1 cellular context compared by ENCODE assay signal in the genomic region with DNA sequence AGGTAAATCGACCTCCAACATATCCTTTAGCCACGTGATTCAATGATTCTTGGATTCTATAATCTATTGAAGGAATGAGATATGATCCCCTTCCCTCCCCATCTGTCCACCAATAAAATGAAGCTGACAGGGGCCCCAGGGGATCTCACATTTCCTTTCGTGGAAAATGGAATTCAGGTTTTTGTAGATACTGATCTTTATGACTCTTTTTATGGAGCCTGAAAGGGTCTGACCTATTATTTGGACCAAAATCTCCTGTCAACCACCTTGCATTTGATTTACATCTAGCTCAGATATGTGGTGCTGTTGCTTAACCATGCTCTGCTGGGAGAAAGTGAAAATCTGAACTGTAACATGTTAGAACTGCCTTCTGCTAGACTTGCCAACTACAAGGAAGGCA.
TF ChIP-seq lines count a peak whose summit lies in the region.

No MANE protein-coding gene starts in this region.

TF ChIP-seq in HEK293, 187 proteins besides CTCF, POLR2A, EP300 and RAD21 (continued from another document):
- TF ChIP-seq, protein P1, sequence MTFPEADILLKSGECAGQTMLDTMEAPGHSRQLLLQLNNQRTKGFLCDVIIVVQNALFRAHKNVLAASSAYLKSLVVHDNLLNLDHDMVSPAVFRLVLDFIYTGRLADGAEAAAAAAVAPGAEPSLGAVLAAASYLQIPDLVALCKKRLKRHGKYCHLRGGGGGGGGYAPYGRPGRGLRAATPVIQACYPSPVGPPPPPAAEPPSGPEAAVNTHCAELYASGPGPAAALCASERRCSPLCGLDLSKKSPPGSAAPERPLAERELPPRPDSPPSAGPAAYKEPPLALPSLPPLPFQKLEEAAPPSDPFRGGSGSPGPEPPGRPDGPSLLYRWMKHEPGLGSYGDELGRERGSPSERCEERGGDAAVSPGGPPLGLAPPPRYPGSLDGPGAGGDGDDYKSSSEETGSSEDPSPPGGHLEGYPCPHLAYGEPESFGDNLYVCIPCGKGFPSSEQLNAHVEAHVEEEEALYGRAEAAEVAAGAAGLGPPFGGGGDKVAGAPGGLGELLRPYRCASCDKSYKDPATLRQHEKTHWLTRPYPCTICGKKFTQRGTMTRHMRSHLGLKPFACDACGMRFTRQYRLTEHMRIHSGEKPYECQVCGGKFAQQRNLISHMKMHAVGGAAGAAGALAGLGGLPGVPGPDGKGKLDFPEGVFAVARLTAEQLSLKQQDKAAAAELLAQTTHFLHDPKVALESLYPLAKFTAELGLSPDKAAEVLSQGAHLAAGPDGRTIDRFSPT (tag by site-specific recombination; IDR thresholded peaks at IDR 0.05): peak; percentile 74; the same call in 1 of the 2 replicates
- peak; percentile 57; the same call in 1 of the 2 replicates for TF ChIP-seq GLIS1 (tag by site-specific recombination; IDR thresholded peaks at IDR 0.05)
- peak; percentile 71; the same call in 1 of the 2 replicates for TF ChIP-seq TRIM28 (IDR thresholded peaks at IDR 0.05; ENCODE audit: borderline replicate concordance, low read length)
- TF ChIP-seq ZSCAN16 (tag by site-specific recombination; IDR thresholded peaks at IDR 0.05): no peak
- TF ChIP-seq ZNF510 (tag by site-specific recombination; IDR thresholded peaks at IDR 0.05; ENCODE audit: insufficient replicate concordance): no peak
- TF ChIP-seq ZNF571 (tag by site-specific recombination; IDR thresholded peaks at IDR 0.05): no peak
- TF ChIP-seq, protein P2, sequence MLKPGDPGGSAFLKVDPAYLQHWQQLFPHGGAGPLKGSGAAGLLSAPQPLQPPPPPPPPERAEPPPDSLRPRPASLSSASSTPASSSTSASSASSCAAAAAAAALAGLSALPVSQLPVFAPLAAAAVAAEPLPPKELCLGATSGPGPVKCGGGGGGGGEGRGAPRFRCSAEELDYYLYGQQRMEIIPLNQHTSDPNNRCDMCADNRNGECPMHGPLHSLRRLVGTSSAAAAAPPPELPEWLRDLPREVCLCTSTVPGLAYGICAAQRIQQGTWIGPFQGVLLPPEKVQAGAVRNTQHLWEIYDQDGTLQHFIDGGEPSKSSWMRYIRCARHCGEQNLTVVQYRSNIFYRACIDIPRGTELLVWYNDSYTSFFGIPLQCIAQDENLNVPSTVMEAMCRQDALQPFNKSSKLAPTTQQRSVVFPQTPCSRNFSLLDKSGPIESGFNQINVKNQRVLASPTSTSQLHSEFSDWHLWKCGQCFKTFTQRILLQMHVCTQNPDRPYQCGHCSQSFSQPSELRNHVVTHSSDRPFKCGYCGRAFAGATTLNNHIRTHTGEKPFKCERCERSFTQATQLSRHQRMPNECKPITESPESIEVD (tag by site-specific recombination; IDR thresholded peaks at IDR 0.05): peak; percentile 77
- peak; percentile 38; the same call in 1 of the 2 replicates for TF ChIP-seq ZNF394 (tag by site-specific recombination; IDR thresholded peaks at IDR 0.05; ENCODE audit: borderline replicate concordance)
- no peak for TF ChIP-seq ZNF350 (tag by site-specific recombination; IDR thresholded peaks at IDR 0.05)
- TF ChIP-seq, protein P3, sequence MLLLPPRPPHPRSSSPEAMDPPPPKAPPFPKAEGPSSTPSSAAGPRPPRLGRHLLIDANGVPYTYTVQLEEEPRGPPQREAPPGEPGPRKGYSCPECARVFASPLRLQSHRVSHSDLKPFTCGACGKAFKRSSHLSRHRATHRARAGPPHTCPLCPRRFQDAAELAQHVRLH (tag by site-specific recombination; IDR thresholded peaks at IDR 0.05): peak; percentile 67; the same call in 1 of the 2 replicates
- TF ChIP-seq ZNF221 (tag by site-specific recombination; IDR thresholded peaks at IDR 0.05; ENCODE audit: borderline replicate concordance): no peak
- peak; percentile 43; the same call in 1 of the 2 replicates for TF ChIP-seq ZBTB8A (tag by site-specific recombination; IDR thresholded peaks at IDR 0.05)
- TF ChIP-seq ZNF302 (tag by site-specific recombination; IDR thresholded peaks at IDR 0.05; ENCODE audit: low read depth): no peak
- no peak for TF ChIP-seq KLF9 (tag by site-specific recombination; IDR thresholded peaks at IDR 0.05; ENCODE audit: low read depth)
- TF ChIP-seq ZXDB (tag by site-specific recombination; IDR thresholded peaks at IDR 0.05): peak; percentile 64
- no peak for TF ChIP-seq ZBTB7A (tag by site-specific recombination; IDR thresholded peaks at IDR 0.05; ENCODE audit: low read depth)
- peak; percentile 91 for TF ChIP-seq FEZF1 (tag by site-specific recombination; IDR thresholded peaks at IDR 0.05)
- TF ChIP-seq, protein P4, sequence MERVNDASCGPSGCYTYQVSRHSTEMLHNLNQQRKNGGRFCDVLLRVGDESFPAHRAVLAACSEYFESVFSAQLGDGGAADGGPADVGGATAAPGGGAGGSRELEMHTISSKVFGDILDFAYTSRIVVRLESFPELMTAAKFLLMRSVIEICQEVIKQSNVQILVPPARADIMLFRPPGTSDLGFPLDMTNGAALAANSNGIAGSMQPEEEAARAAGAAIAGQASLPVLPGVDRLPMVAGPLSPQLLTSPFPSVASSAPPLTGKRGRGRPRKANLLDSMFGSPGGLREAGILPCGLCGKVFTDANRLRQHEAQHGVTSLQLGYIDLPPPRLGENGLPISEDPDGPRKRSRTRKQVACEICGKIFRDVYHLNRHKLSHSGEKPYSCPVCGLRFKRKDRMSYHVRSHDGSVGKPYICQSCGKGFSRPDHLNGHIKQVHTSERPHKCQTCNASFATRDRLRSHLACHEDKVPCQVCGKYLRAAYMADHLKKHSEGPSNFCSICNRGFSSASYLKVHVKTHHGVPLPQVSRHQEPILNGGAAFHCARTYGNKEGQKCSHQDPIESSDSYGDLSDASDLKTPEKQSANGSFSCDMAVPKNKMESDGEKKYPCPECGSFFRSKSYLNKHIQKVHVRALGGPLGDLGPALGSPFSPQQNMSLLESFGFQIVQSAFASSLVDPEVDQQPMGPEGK (tag by site-specific recombination; IDR thresholded peaks at IDR 0.05): peak; percentile 30; the same call in 1 of the 2 replicates
- TF ChIP-seq ZNF121 (tag by site-specific recombination; IDR thresholded peaks at IDR 0.05): no peak
- 0 out of 2 replicates have a peak, but pooled peaks have one; percentile 23 for TF ChIP-seq SCRT1 (tag by site-specific recombination; IDR thresholded peaks at IDR 0.05; ENCODE audit: borderline replicate concordance)
- TF ChIP-seq, protein P5, sequence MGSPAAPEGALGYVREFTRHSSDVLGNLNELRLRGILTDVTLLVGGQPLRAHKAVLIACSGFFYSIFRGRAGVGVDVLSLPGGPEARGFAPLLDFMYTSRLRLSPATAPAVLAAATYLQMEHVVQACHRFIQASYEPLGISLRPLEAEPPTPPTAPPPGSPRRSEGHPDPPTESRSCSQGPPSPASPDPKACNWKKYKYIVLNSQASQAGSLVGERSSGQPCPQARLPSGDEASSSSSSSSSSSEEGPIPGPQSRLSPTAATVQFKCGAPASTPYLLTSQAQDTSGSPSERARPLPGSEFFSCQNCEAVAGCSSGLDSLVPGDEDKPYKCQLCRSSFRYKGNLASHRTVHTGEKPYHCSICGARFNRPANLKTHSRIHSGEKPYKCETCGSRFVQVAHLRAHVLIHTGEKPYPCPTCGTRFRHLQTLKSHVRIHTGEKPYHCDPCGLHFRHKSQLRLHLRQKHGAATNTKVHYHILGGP (tag by site-specific recombination; IDR thresholded peaks at IDR 0.05): peak; percentile 96
- TF ChIP-seq, protein P6, sequence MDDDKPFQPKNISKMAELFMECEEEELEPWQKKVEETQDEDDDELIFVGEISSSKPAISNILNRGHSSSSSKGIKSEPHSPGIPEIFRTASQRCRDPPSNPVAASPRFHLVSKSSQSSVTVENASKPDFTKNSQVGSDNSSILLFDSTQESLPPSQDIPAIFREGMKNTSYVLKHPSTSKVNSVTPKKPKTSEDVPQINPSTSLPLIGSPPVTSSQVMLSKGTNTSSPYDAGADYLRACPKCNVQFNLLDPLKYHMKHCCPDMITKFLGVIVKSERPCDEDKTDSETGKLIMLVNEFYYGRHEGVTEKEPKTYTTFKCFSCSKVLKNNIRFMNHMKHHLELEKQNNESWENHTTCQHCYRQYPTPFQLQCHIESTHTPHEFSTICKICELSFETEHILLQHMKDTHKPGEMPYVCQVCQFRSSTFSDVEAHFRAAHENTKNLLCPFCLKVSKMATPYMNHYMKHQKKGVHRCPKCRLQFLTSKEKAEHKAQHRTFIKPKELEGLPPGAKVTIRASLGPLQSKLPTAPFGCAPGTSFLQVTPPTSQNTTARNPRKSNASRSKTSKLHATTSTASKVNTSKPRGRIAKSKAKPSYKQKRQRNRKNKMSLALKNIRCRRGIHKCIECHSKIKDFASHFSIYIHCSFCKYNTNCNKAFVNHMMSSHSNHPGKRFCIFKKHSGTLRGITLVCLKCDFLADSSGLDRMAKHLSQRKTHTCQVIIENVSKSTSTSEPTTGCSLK (tag by site-specific recombination; IDR thresholded peaks at IDR 0.05): no peak
- TF ChIP-seq ZNF24 (tag by site-specific recombination; IDR thresholded peaks at IDR 0.05): 0 out of 2 replicates have a peak, but pooled peaks have one; percentile 60
- peak; percentile 98 for TF ChIP-seq MZF1 (tag by site-specific recombination; IDR thresholded peaks at IDR 0.05; ENCODE audit: borderline replicate concordance)
- TF ChIP-seq, protein P7, sequence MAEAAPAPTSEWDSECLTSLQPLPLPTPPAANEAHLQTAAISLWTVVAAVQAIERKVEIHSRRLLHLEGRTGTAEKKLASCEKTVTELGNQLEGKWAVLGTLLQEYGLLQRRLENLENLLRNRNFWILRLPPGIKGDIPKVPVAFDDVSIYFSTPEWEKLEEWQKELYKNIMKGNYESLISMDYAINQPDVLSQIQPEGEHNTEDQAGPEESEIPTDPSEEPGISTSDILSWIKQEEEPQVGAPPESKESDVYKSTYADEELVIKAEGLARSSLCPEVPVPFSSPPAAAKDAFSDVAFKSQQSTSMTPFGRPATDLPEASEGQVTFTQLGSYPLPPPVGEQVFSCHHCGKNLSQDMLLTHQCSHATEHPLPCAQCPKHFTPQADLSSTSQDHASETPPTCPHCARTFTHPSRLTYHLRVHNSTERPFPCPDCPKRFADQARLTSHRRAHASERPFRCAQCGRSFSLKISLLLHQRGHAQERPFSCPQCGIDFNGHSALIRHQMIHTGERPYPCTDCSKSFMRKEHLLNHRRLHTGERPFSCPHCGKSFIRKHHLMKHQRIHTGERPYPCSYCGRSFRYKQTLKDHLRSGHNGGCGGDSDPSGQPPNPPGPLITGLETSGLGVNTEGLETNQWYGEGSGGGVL (tag by site-specific recombination; IDR thresholded peaks at IDR 0.05): peak; percentile 56
